In genomic region chr16:57615813-57616212, GRCh38 we compare ENCODE assay signal across 32 cellular contexts. TPM values are rescaled to one million over a fixed set of nuclear protein-coding genes. Genes with fewer than 3 reads are reported as not detected.
DNase-seq lines count a peak whose midpoint lies in the region; ATAC-seq, FAIRE-seq and TF ChIP-seq lines count a peak whose summit lies in the region.
"Had no signal": no experiment of that assay in that cellular context is flagged by ENCODE, and none has a peak within 500 bp of the region (broad histone marks: within the 10 kb centered on the region; RNA-seq: fewer than 3 reads in every experiment).

No MANE protein-coding gene starts in this region.

- H3K4me3 Mint-ChIP-seq in activated naive CD4-positive, alpha-beta T cell treated with anti-CD3 and anti-CD28 coated beads, Interleukin-2, amount 10 ng/mL, durations not matched to agents 7 days and 5 days = no peak overlapping the region
- H3K4me3 Mint-ChIP-seq in activated T-helper 1 cell treated with anti-CD3 and anti-CD28 coated beads, Interleukin-12 subunit alpha, Interleukin-12 subunit beta, Interleukin-2, Interleukin-4 antibody, amounts not matched to agents 30 ng/mL and 10 ng/mL and 1 ng/mL, durations not matched to agents 14 hours and 24 hours and 36 hours = no peak overlapping the region
- H3K4me3 Mint-ChIP-seq: activated CD4-positive, alpha-beta T cell treated with anti-CD3 and anti-CD28 coated beads for 36 hours; activated naive CD8-positive, alpha-beta T cell; immature natural killer cell; naive thymus-derived CD4-positive, alpha-beta T cell had no signal

- H3K4me3 ChIP-seq in stomach = no peak overlapping the region
- H3K4me3 ChIP-seq: gastroesophageal sphincter, GM23248, skin epidermis had no signal

- TF ChIP-seq EP300 in stomach (IDR thresholded peaks at IDR 0.05) = no peak

- peaks cover 15% of the 10 kb centered on the region for H3K27me3 Mint-ChIP-seq in activated naive CD4-positive, alpha-beta T cell treated with anti-CD3 and anti-CD28 coated beads, Interleukin-2, amount 10 ng/mL, durations not matched to agents 7 days and 5 days
- H3K27me3 Mint-ChIP-seq in activated T-helper 1 cell treated with anti-CD3 and anti-CD28 coated beads, Interleukin-12 subunit alpha, Interleukin-12 subunit beta, Interleukin-2, Interleukin-4 antibody, amounts not matched to agents 30 ng/mL and 10 ng/mL and 1 ng/mL, durations not matched to agents 14 hours and 24 hours and 36 hours (ENCODE audit: insufficient read depth) = peaks cover 1% of the 10 kb centered on the region
- H3K27me3 Mint-ChIP-seq: activated CD4-positive, alpha-beta T cell treated with anti-CD3 and anti-CD28 coated beads for 36 hours; activated naive CD8-positive, alpha-beta T cell; naive thymus-derived CD4-positive, alpha-beta T cell had no signal

- H3K27ac ChIP-seq in stomach = peak overlapping the region in 3 of 5 donors; percentile 4 to 46 (median 7)
- H3K27ac ChIP-seq: C4-2B, gastroesophageal sphincter, GM23248, KMS-11 had no signal

- TF ChIP-seq POLR2A in GM12891 (IDR thresholded peaks at IDR 0.05; ENCODE audit: low read depth, low read length) (no peak), stomach (IDR thresholded peaks at IDR 0.05) (no peak), GM12892 (IDR thresholded peaks at IDR 0.05; ENCODE audit: low read depth, low read length) (no peak)

- no peaks in the 10 kb centered on the region for H3K36me3 ChIP-seq in stomach
- H3K36me3 ChIP-seq: gastroesophageal sphincter had no signal

- DNase-seq in activated naive CD4-positive, alpha-beta T cell treated with anti-CD3 and anti-CD28 coated beads, Interleukin-2, amount 10 ng/mL, durations not matched to agents 7 days and 5 days = peak; percentile 8
- DNase-seq in activated naive CD4-positive, alpha-beta T cell treated with Interleukin-2 at 50 U/mL for 16 hours = no peak
- DNase-seq in GM12891 (ENCODE audit: insufficient read length, low spot score) = no peak
- DNase-seq in ecto neural progenitor cell (ENCODE audit: low spot score) = peak; percentile 26
- peak; percentile 21 for DNase-seq in stomach
- DNase-seq in activated T-helper 1 cell treated with anti-CD3 and anti-CD28 coated beads, Interleukin-12 subunit alpha, Interleukin-12 subunit beta, Interleukin-2, Interleukin-4 antibody, amounts not matched to agents 30 ng/mL and 10 ng/mL and 1 ng/mL, durations not matched to agents 14 hours and 24 hours and 36 hours (ENCODE audit: low spot score) = no peak
- no peak for DNase-seq in GM12892 (ENCODE audit: insufficient read length)
- DNase-seq: activated CD4-positive, alpha-beta T cell treated with anti-CD3 and anti-CD28 coated beads for 36 hours; Calu3; central memory CD4-positive, alpha-beta T cell; GM23248; hypothalamus; immature natural killer cell; midbrain; MM.1S; naive thymus-derived CD4-positive, alpha-beta T cell; NCI-H1436; NCI-H2081 treated with DMSO at 0.1 percent for 48 hours; NCI-H345; NCI-H82; occipital lobe; trophoblast cell had no signal

- no peaks in the 10 kb centered on the region for H3K36me3 Mint-ChIP-seq in activated naive CD4-positive, alpha-beta T cell treated with anti-CD3 and anti-CD28 coated beads, Interleukin-2, amount 10 ng/mL, durations not matched to agents 7 days and 5 days
- peaks cover 2% of the 10 kb centered on the region for H3K36me3 Mint-ChIP-seq in activated T-helper 1 cell treated with anti-CD3 and anti-CD28 coated beads, Interleukin-12 subunit alpha, Interleukin-12 subunit beta, Interleukin-2, Interleukin-4 antibody, amounts not matched to agents 30 ng/mL and 10 ng/mL and 1 ng/mL, durations not matched to agents 14 hours and 24 hours and 36 hours (ENCODE audit: low read depth)
- H3K36me3 Mint-ChIP-seq: activated naive CD8-positive, alpha-beta T cell; naive thymus-derived CD4-positive, alpha-beta T cell had no signal

- ATAC-seq in GM19324 (IDR thresholded peaks at IDR 0.05; ENCODE audit: low FRiP score, unreplicated experiment) = no peak
- ATAC-seq: activated CD4-positive, alpha-beta T cell treated with anti-CD3 and anti-CD28 coated beads for 36 hours; gastroesophageal sphincter; naive thymus-derived CD4-positive, alpha-beta T cell had no signal

- no peaks in the 10 kb centered on the region for H3K9me3 ChIP-seq in stomach
- H3K9me3 ChIP-seq: gastroesophageal sphincter had no signal

- no peaks in the 10 kb centered on the region for H3K9me3 Mint-ChIP-seq in activated naive CD4-positive, alpha-beta T cell treated with anti-CD3 and anti-CD28 coated beads, Interleukin-2, amount 10 ng/mL, durations not matched to agents 7 days and 5 days
- no peaks in the 10 kb centered on the region for H3K9me3 Mint-ChIP-seq in activated T-helper 1 cell treated with anti-CD3 and anti-CD28 coated beads, Interleukin-12 subunit alpha, Interleukin-12 subunit beta, Interleukin-2, Interleukin-4 antibody, amounts not matched to agents 30 ng/mL and 10 ng/mL and 1 ng/mL, durations not matched to agents 14 hours and 24 hours and 36 hours
- H3K9me3 Mint-ChIP-seq: immature natural killer cell; naive thymus-derived CD4-positive, alpha-beta T cell had no signal

- peaks cover 8 to 26% (median 18%) of the 10 kb centered on the region in 4 donors for H3K4me1 ChIP-seq in stomach
- H3K4me1 ChIP-seq: gastroesophageal sphincter had no signal

- FAIRE-seq in GM12891 (lab: Jason Lieb, UNC) (peak; percentile 33), GM12892 (lab: Jason Lieb, UNC) (no peak)
- FAIRE-seq: astrocyte had no signal

- CTCF ChIA-PET in activated naive CD4-positive, alpha-beta T cell treated with anti-CD3 and anti-CD28 coated beads, Interleukin-2, amount 10 ng/mL, durations not matched to agents 7 days and 5 days (lab: Charles Lee) = interaction anchor here (1.2 kb wide), 2 partner anchors 33 to 39 kb away, joined by 3 read pairs; no protein-coding TSS in a partner anchor

- no peak for TF ChIP-seq CTCF in stomach (IDR thresholded peaks at IDR 0.05)

- intact Hi-C loops in stomach (cut with DNase I; ENCODE audit: low total_unique reads) = no loop called here
- intact Hi-C loops in activated T-helper 1 cell treated with anti-CD3 and anti-CD28 coated beads, Interleukin-12 subunit alpha, Interleukin-12 subunit beta, Interleukin-2, Interleukin-4 antibody, amounts not matched to agents 30 ng/mL and 10 ng/mL and 1 ng/mL, durations not matched to agents 14 hours and 24 hours and 36 hours (cut with micrococcal nuclease) = no loop called here

- no peak overlapping the region for H3K27ac Mint-ChIP-seq in activated naive CD4-positive, alpha-beta T cell treated with anti-CD3 and anti-CD28 coated beads, Interleukin-2, amount 10 ng/mL, durations not matched to agents 7 days and 5 days
- H3K27ac Mint-ChIP-seq in activated T-helper 1 cell treated with anti-CD3 and anti-CD28 coated beads, Interleukin-12 subunit alpha, Interleukin-12 subunit beta, Interleukin-2, Interleukin-4 antibody, amounts not matched to agents 30 ng/mL and 10 ng/mL and 1 ng/mL, durations not matched to agents 14 hours and 24 hours and 36 hours = no peak overlapping the region
- H3K27ac Mint-ChIP-seq: activated CD4-positive, alpha-beta T cell treated with anti-CD3 and anti-CD28 coated beads for 36 hours had no signal

- H3K4me1 Mint-ChIP-seq in activated naive CD4-positive, alpha-beta T cell treated with anti-CD3 and anti-CD28 coated beads, Interleukin-2, amount 10 ng/mL, durations not matched to agents 7 days and 5 days = peaks cover 11% of the 10 kb centered on the region
- peaks cover 30% of the 10 kb centered on the region for H3K4me1 Mint-ChIP-seq in activated T-helper 1 cell treated with anti-CD3 and anti-CD28 coated beads, Interleukin-12 subunit alpha, Interleukin-12 subunit beta, Interleukin-2, Interleukin-4 antibody, amounts not matched to agents 30 ng/mL and 10 ng/mL and 1 ng/mL, durations not matched to agents 14 hours and 24 hours and 36 hours (ENCODE audit: low read depth)

- H3K27me3 ChIP-seq in stomach = no peaks in the 10 kb centered on the region
- H3K27me3 ChIP-seq: gastroesophageal sphincter had no signal

- 61 to 81% (median 77%) methylated on average over 10 of the region's 10 CpGs for WGBS in stomach, 5 donors

TF ChIP-seq in GM12891, 5 proteins besides CTCF, POLR2A, EP300 and RAD21:
- TF ChIP-seq SPI1 (IDR thresholded peaks at IDR 0.05; ENCODE audit: low read depth, low read length) (no peak), TAF1 (IDR thresholded peaks at IDR 0.05; ENCODE audit: low read depth, low read length) (no peak), POU2F2 (IDR thresholded peaks at IDR 0.05; ENCODE audit: low read depth, low read length) (no peak), POLR2AphosphoS5 (IDR thresholded peaks at IDR 0.05; ENCODE audit: low read depth, low read length) (no peak), PAX5 (IDR thresholded peaks at IDR 0.05; ENCODE audit: insufficient read depth, low read length, severe bottlenecking) (no peak)
TF ChIP-seq in GM12891: peak in this region for 0.

RNA-seq across cellular contexts. Expression of gene ADGRG1, which starts 12.6 kb away (rescaled TPM):
- polyA plus RNA-seq in GM12891 (2012; ENCODE audit: low read depth, missing spikeins) = 1.1 TPM
- total RNA-seq in stomach = 10 to 100 TPM; 17.4 to 84.8 (median 47.2) TPM
- polyA plus RNA-seq in stomach = 10 to 100 TPM in 2 of 3 donors, 1 to 10 TPM in 1; 8.9 to 30.9 (median 21.7) TPM
- total RNA-seq in activated T-helper 1 cell treated with anti-CD3 and anti-CD28 coated beads, Interleukin-12 subunit alpha, Interleukin-12 subunit beta, Interleukin-2, Interleukin-4 antibody, amounts not matched to agents 30 ng/mL and 10 ng/mL and 1 ng/mL, durations not matched to agents 14 hours and 24 hours and 36 hours = 6.4 and 7.7 TPM in 2 replicates
- 1.5 TPM for polyA plus RNA-seq in GM12892 (2012; ENCODE audit: missing spikeins)

RNA-seq across cellular contexts. Expression of gene ADGRG3, which starts 52.3 kb away (rescaled TPM):
- not detected for polyA plus RNA-seq in GM12891 (2012; ENCODE audit: low read depth, missing spikeins)
- 10 to 100 TPM in 1 of 5 donors, 1 to 10 TPM in 2, not detected in 2; 1.7 to 50.2 (median 7.7) TPM for total RNA-seq in stomach
- 1 to 10 TPM in 1 of 3 donors, under 1 TPM in 2; 0.46 to 1.7 (median 0.95) TPM for polyA plus RNA-seq in stomach
- total RNA-seq in activated T-helper 1 cell treated with anti-CD3 and anti-CD28 coated beads, Interleukin-12 subunit alpha, Interleukin-12 subunit beta, Interleukin-2, Interleukin-4 antibody, amounts not matched to agents 30 ng/mL and 10 ng/mL and 1 ng/mL, durations not matched to agents 14 hours and 24 hours and 36 hours = not detected in 2 replicates
- polyA plus RNA-seq in GM12892 (2012; ENCODE audit: missing spikeins) = not detected
- total RNA-seq: activated CD4-positive, alpha-beta T cell treated with anti-CD3 and anti-CD28 coated beads for 36 hours; astrocyte; Calu3; GM23248; pulmonary artery endothelial cell; T-helper 2 cell treated with Interferon-gamma antibody and Interleukin-4, amounts not matched to agents 100 ng/mL and 5 ng/mL, for 36 hours had no signal
- polyA plus RNA-seq: AG04450; GM23248; naive thymus-derived CD4-positive, alpha-beta T cell had no signal

Comparison
In these comparisons a context has a peak if more than half of its experiments do, and no peak if none do; other contexts are left out.
1. DNase-seq: peak in activated naive CD4-positive, alpha-beta T cell treated with anti-CD3 and anti-CD28 coated beads, Interleukin-2, amount 10 ng/mL, durations not matched to agents 7 days and 5 days (single experiment), ecto neural progenitor cell (single experiment) and stomach (single experiment); none in activated naive CD4-positive, alpha-beta T cell treated with Interleukin-2 at 50 U/mL for 16 hours (single experiment), GM12891 (single experiment), activated T-helper 1 cell treated with anti-CD3 and anti-CD28 coated beads, Interleukin-12 subunit alpha, Interleukin-12 subunit beta, Interleukin-2, Interleukin-4 antibody, amounts not matched to agents 30 ng/mL and 10 ng/mL and 1 ng/mL, durations not matched to agents 14 hours and 24 hours and 36 hours (single experiment) and GM12892 (single experiment).